ENCODE assay signal across 2 cellular contexts in the genomic region with DNA sequence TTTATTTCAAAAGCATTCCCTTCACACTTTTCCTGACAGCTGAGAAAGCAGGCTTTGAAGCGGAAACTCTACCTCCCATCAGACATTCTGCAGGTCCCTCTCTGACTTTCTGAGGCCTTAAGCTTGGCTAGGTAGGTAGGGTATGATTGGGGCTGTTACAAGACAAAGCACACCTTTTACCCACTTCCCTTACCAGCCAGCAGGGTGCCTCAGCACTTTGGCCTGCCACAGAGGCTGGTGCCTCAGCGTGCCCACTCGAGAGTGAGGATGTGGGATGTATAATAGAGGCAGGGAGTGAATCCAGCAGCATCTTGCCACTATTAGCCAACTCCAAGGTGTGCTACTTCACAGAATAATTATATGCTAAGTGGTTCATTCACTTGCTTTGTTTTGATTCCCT.
TF ChIP-seq lines count a peak whose summit lies in the region.

No MANE protein-coding gene starts in this region.

TF ChIP-seq in GM23338, 12 proteins besides CTCF, POLR2A, EP300 and RAD21 (continued from another document):
- no peak for TF ChIP-seq EZH2phosphoT487 (IDR thresholded peaks at IDR 0.05; ENCODE audit: unreplicated experiment)
- TF ChIP-seq ZNF114 (CRISPR knock-in tag; IDR thresholded peaks at IDR 0.05), result no peak
- TF ChIP-seq ZNF331 (CRISPR knock-in tag; IDR thresholded peaks at IDR 0.05; ENCODE audit: low read depth), result no peak
- TF ChIP-seq, protein P1, sequence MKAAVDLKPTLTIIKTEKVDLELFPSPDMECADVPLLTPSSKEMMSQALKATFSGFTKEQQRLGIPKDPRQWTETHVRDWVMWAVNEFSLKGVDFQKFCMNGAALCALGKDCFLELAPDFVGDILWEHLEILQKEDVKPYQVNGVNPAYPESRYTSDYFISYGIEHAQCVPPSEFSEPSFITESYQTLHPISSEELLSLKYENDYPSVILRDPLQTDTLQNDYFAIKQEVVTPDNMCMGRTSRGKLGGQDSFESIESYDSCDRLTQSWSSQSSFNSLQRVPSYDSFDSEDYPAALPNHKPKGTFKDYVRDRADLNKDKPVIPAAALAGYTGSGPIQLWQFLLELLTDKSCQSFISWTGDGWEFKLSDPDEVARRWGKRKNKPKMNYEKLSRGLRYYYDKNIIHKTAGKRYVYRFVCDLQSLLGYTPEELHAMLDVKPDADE (IDR thresholded peaks at IDR 0.05), result no peak
- TF ChIP-seq EZH2 (IDR thresholded peaks at IDR 0.05; ENCODE audit: low read depth, unreplicated experiment), result no peak
- no peak for TF ChIP-seq JUNB (IDR thresholded peaks at IDR 0.05; ENCODE audit: unreplicated experiment)
- no peak for TF ChIP-seq CREB1 (CRISPR knock-in tag; IDR thresholded peaks at IDR 0.05; ENCODE audit: low read depth)
- no peak for TF ChIP-seq NANOG (IDR thresholded peaks at IDR 0.05; ENCODE audit: borderline replicate concordance)

TF ChIP-seq in WTC11, 78 proteins besides CTCF, POLR2A, EP300 and RAD21 (continued from another document):
- TF ChIP-seq, protein P2, sequence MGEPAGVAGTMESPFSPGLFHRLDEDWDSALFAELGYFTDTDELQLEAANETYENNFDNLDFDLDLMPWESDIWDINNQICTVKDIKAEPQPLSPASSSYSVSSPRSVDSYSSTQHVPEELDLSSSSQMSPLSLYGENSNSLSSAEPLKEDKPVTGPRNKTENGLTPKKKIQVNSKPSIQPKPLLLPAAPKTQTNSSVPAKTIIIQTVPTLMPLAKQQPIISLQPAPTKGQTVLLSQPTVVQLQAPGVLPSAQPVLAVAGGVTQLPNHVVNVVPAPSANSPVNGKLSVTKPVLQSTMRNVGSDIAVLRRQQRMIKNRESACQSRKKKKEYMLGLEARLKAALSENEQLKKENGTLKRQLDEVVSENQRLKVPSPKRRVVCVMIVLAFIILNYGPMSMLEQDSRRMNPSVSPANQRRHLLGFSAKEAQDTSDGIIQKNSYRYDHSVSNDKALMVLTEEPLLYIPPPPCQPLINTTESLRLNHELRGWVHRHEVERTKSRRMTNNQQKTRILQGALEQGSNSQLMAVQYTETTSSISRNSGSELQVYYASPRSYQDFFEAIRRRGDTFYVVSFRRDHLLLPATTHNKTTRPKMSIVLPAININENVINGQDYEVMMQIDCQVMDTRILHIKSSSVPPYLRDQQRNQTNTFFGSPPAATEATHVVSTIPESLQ (CRISPR knock-in tag; IDR thresholded peaks at IDR 0.05), result no peak
- TF ChIP-seq ZNF317 (CRISPR knock-in tag; IDR thresholded peaks at IDR 0.05; ENCODE audit: borderline replicate concordance, low read depth) (no peak), JAZF1 (CRISPR knock-in tag; IDR thresholded peaks at IDR 0.05) (no peak), FOXP1 (CRISPR knock-in tag; IDR thresholded peaks at IDR 0.05; ENCODE audit: borderline replicate concordance) (no peak)
TF ChIP-seq in WTC11: peak in this region for 0.
